Comparison of ENCODE assay signal across 8 cellular contexts in the genomic region with DNA sequence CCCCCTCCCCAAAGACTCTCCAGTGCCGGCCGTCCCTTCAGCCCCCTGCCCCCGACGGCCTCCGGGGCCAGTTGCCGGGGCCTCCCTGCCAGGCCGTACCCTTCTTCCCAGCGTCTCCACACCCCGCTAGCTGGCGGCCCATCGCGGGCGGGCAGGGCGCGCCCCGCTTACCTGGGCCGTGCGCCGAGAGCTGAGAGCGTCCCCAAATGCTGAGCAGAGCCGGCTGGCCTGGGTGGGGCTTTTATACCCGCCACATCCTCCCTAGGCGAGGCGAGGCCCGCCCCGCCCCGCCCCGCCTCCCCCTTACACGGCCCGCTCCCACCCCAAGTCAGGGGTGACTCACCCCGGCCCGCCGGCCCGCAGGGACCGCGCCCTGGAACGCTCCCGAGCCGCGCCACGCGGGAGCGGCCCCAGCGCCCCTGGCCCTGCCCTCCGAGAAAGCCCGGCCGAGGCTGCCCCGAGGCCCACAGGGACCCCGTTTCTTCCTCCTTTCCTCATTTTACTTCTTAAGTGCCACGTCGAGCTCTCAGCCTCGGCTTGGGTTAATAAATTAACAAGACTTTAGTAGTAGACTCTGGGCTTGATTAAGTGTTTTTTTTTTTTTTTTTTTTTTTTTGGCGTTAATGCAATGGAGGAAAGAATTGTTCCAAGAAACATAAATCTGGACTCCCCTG. TPM values are rescaled to one million over a fixed set of nuclear protein-coding genes. Genes with fewer than 3 reads are reported as not detected.
A peak's percentile ranks its signal among the peaks of the same experiment; 100 is the strongest.
DNase-seq lines count a peak whose midpoint lies in the region; ATAC-seq lines count a peak whose summit lies in the region.

A gene (minus strand): TSS at position 215 of the 674 bp plus-strand sequence. CDS start 11,911 bp downstream, outside the sequence.

- H3K4me3 ChIP-seq in mesenchymal stem cell (ENCODE audit: insufficient read depth in 1 of 2, low read depth in 1 of 2, low read length in 2 of 2): peak within 1 kb of the TSS; percentile 90 to 92

- H2BK15ac ChIP-seq in mesenchymal stem cell (ENCODE audit: low read depth, poor library complexity, severe bottlenecking): peak within 1 kb of the TSS; percentile 100

- H3K79me1 ChIP-seq in mesenchymal stem cell (replicated peaks; ENCODE audit: low read length, poor library complexity, severe bottlenecking): no peaks in the 10 kb centered on the region

- H3K27ac ChIP-seq in mesenchymal stem cell (ENCODE audit: low read length, poor library complexity, severe bottlenecking): peak within 1 kb of the TSS; percentile 99

- peak; percentile 71 for ATAC-seq in HG02678 (IDR thresholded peaks at IDR 0.05; ENCODE audit: unreplicated experiment)

- peak within 1 kb of the TSS; percentile 97 for H3K4me3 Mint-ChIP-seq in activated CD4-positive, alpha-beta memory T cell treated with anti-CD3 and anti-CD28 coated beads, Interleukin-2, amount 10 ng/mL, durations not matched to agents 7 days and 5 days

- CTCF ChIA-PET in activated CD4-positive, alpha-beta memory T cell treated with anti-CD3 and anti-CD28 coated beads, Interleukin-2, amount 10 ng/mL, durations not matched to agents 7 days and 5 days (lab: Charles Lee): interaction anchor here (0.7 to 5.5 kb wide), 7 partner anchors 36 to 195 kb away, joined by 3 to 24 read pairs (median 4); a partner anchor contains a TSS

- peak; percentile 16 for DNase-seq in NCI-H1092 treated with DMSO at 0.1 percent for 48 hours (lab: John Stamatoyannopoulos, UW)
- no peak for DNase-seq in NCI-H1092 (lab: John Stamatoyannopoulos, UW)
- DNase-seq in NCI-H2171 (lab: John Stamatoyannopoulos, UW): peak; percentile 88
- DNase-seq in activated CD4-positive, alpha-beta memory T cell treated with anti-CD3 and anti-CD28 coated beads, Interleukin-2, amount 10 ng/mL, durations not matched to agents 7 days and 5 days: peak; percentile 90
- peak; percentile 78 for DNase-seq in effector CD4-positive, alpha-beta T cell
- peak; percentile 90 for DNase-seq in mesenchymal stem cell
- peak; percentile 65 to 77 for DNase-seq in stimulated activated CD8-positive, alpha-beta memory T cell treated with anti-CD3 and anti-CD28 coated beads, Interleukin-2, amount 100 ng/mL, for 1 hour (ENCODE audit: low read depth in 2 of 2)

- H3K27ac Mint-ChIP-seq in activated CD4-positive, alpha-beta memory T cell treated with anti-CD3 and anti-CD28 coated beads, Interleukin-2, amount 10 ng/mL, durations not matched to agents 7 days and 5 days: peak within 1 kb of the TSS; percentile 98

- peaks cover 55% of the 10 kb centered on the region for H3K4me1 Mint-ChIP-seq in activated CD4-positive, alpha-beta memory T cell treated with anti-CD3 and anti-CD28 coated beads, Interleukin-2, amount 10 ng/mL, durations not matched to agents 7 days and 5 days

- H2AK5ac ChIP-seq in mesenchymal stem cell (ENCODE audit: low read length, severe bottlenecking): peak within 1 kb of the TSS; percentile 98

- POLR2A ChIA-PET in activated CD4-positive, alpha-beta memory T cell treated with anti-CD3 and anti-CD28 coated beads, Interleukin-2, amount 10 ng/mL, durations not matched to agents 7 days and 5 days (lab: Charles Lee): interaction anchor here (0.5 to 3.9 kb wide), 52 partner anchors 8 to 708 kb away, joined by 3 to 50 read pairs (median 4); a partner anchor contains a TSS

- H3K9ac ChIP-seq in mesenchymal stem cell (ENCODE audit: low read length): peak within 1 kb of the TSS; percentile 100

- no peaks in the 10 kb centered on the region for H3K27me3 ChIP-seq in mesenchymal stem cell (ENCODE audit: control insufficient read depth in 1 of 2, insufficient read depth in 1 of 2, low read length in 2 of 2)

- peak within 1 kb of the TSS; percentile 100 for H4K8ac ChIP-seq in mesenchymal stem cell (ENCODE audit: low read length)

- H3K9me3 Mint-ChIP-seq in activated CD4-positive, alpha-beta memory T cell treated with anti-CD3 and anti-CD28 coated beads, Interleukin-2, amount 10 ng/mL, durations not matched to agents 7 days and 5 days: no peaks in the 10 kb centered on the region

- H2BK120ac ChIP-seq in mesenchymal stem cell (ENCODE audit: low read depth, low read length): peak within 1 kb of the TSS; percentile 100

- peaks cover 11 to 35% of the 10 kb centered on the region in 2 experiments for H3K36me3 ChIP-seq in mesenchymal stem cell (ENCODE audit: control insufficient read depth in 1 of 2, insufficient read depth in 2 of 2, low read depth in 1 of 2, low read length in 2 of 2)

- H2BK12ac ChIP-seq in mesenchymal stem cell (ENCODE audit: low read length in 2 of 2): peak within 1 kb of the TSS; percentile 67 to 94

- no peaks in the 10 kb centered on the region for H3K9me3 ChIP-seq in mesenchymal stem cell (ENCODE audit: control insufficient read depth, low read length)

- no peak within 1 kb of the TSS for H2AFZ ChIP-seq in mesenchymal stem cell (ENCODE audit: low read depth, low read length)

- H3K4me2 ChIP-seq in mesenchymal stem cell (ENCODE audit: low read length, poor library complexity, severe bottlenecking): peak within 1 kb of the TSS; percentile 77

- WGBS in mesenchymal stem cell: under 1% methylated on average over 43 of the region's 53 CpGs

- peak within 1 kb of the TSS; percentile 100 for H3K18ac ChIP-seq in mesenchymal stem cell (ENCODE audit: low read depth in 1 of 2, low read length in 2 of 2)

- peaks cover 7% of the 10 kb centered on the region for H3K27me3 Mint-ChIP-seq in activated CD4-positive, alpha-beta memory T cell treated with anti-CD3 and anti-CD28 coated beads, Interleukin-2, amount 10 ng/mL, durations not matched to agents 7 days and 5 days

- H4K91ac ChIP-seq in mesenchymal stem cell (ENCODE audit: low read length): peak within 1 kb of the TSS; percentile 100

- peaks cover 50% of the 10 kb centered on the region for H3K36me3 Mint-ChIP-seq in activated CD4-positive, alpha-beta memory T cell treated with anti-CD3 and anti-CD28 coated beads, Interleukin-2, amount 10 ng/mL, durations not matched to agents 7 days and 5 days (ENCODE audit: low read depth)

- peaks cover 25% of the 10 kb centered on the region for H3K4me1 ChIP-seq in mesenchymal stem cell (ENCODE audit: control insufficient read depth, insufficient read depth, low read depth, low read length)

- H2BK5ac ChIP-seq in mesenchymal stem cell (ENCODE audit: low read depth, low read length, poor library complexity, severe bottlenecking): peak within 1 kb of the TSS; percentile 100

- peak within 1 kb of the TSS; percentile 92 to 98 for H3K14ac ChIP-seq in mesenchymal stem cell (ENCODE audit: low read length in 2 of 2)

- H3K4ac ChIP-seq in mesenchymal stem cell (ENCODE audit: low read depth in 1 of 2, low read length in 2 of 2): peak within 1 kb of the TSS; percentile 99

- H3K23ac ChIP-seq in mesenchymal stem cell (ENCODE audit: low read length in 2 of 2): peak within 1 kb of the TSS; percentile 64 to 96

RNA-seq across cellular contexts. Expression of the gene that starts here (rescaled TPM):
- 100 to 1,000 TPM; 558 to 566 TPM for total RNA-seq in activated CD4-positive, alpha-beta memory T cell treated with anti-CD3 and anti-CD28 coated beads, Interleukin-2, amount 10 ng/mL, durations not matched to agents 7 days and 5 days
- polyA plus RNA-seq in mesenchymal stem cell (2013, experiment 1 of 2): 2,051 TPM
- 2,053 TPM for polyA plus RNA-seq in mesenchymal stem cell (2013, experiment 2 of 2)
